14 cellular contexts compared by ENCODE assay signal in the genomic region with DNA sequence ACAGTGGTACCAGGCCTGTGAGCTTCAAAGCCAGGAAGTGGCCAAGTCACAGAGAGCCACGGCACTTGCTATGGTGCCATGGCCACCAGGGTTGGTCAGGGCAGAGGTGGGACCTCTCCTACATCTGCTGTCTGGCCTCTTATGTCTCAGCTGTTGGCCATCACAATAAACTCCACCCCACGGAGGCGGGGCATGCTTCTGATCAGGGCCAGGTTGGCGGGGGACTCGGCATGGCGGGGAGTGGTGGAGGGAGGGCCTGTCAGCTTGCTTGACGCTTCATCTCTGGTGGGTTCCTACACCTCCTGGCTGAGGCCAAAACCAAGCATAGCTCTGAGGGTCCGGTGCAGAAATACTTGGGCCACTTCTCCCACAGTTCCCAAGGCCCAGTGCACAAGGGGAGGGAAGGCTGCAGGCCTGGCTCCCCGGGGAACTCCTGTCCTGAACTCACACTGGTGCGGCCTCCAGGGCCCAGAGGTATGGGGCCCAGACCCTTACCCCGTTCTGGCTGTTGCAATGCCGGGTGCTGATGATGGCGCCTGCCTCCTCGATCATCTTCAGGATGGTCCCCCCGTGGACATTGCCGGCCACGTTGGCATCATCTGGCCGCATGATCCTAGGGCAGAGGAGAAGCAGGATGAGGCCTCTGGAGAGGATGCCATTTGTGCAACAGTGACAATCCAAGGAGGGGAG. TPM values are rescaled to one million over a fixed set of nuclear protein-coding genes. Genes with fewer than 3 reads are reported as not detected.
DNase-seq lines count a peak whose midpoint lies in the region; ATAC-seq, FAIRE-seq and TF ChIP-seq lines count a peak whose summit lies in the region.
"Had no signal": no experiment of that assay in that cellular context is flagged by ENCODE, and none has a peak within 500 bp of the region (broad histone marks: within the 10 kb centered on the region; RNA-seq: fewer than 3 reads in every experiment).

No MANE protein-coding gene starts in this region.

- POLR2A ChIA-PET in K562 (lab: Yijun Ruan, JAX) = interaction anchor here (0.5 to 0.9 kb wide), 3 partner anchors 9 to 143 kb away, joined by 3 to 5 read pairs (median 3); no protein-coding TSS in a partner anchor
- POLR2A ChIA-PET in naive thymus-derived CD8-positive, alpha-beta T cell (lab: Charles Lee) = interaction anchor here (1.1 to 2.5 kb wide), 6 partner anchors 8 to 141 kb away, joined by 3 to 18 read pairs (median 5); a partner anchor contains a TSS

- no peak overlapping the region for H3K4me3 ChIP-seq in K562
- H3K4me3 ChIP-seq: right atrium auricular region had no signal

- no peak overlapping the region for H2AFZ ChIP-seq in K562 (ENCODE audit: low read depth, low read length)

- no peak for FAIRE-seq in K562 (lab: Jason Lieb, UNC)
- FAIRE-seq: G401.6, GM19239 had no signal

- H3K4me3 Mint-ChIP-seq in naive thymus-derived CD8-positive, alpha-beta T cell = peak overlapping the region in 4 of 10 donors; percentile 22 to 69 (median 64)

- no peak for TF ChIP-seq CTCF in K562 (IDR thresholded peaks at IDR 0.05 in 2 of 3, conservative IDR thresholded peaks at IDR 0.05 in 1 of 3; ENCODE audit: insufficient read depth in 2 of 3, low read depth in 1 of 3, low read length in 3 of 3)

- H3K27ac ChIP-seq in KOPT-K1 (ENCODE audit: low read depth, low read length, poor library complexity, severe bottlenecking) = peak overlapping the region; percentile 61
- H3K27ac ChIP-seq in K562 (ENCODE audit: extremely low read depth, low read depth, low read length) = no peak overlapping the region
- H3K27ac ChIP-seq: 22Rv1 had no signal

- no peak for TF ChIP-seq EP300 in K562 (IDR thresholded peaks at IDR 0.05; ENCODE audit: low read length)

- DNase-seq in NCI-H82 (lab: John Stamatoyannopoulos, UW) (peak; percentile 31), NCI-H82 treated with DMSO at 0.1 percent for 48 hours (lab: John Stamatoyannopoulos, UW; ENCODE audit: unreplicated experiment) (no peak), K562 (ENCODE audit: extremely low read depth in 1 of 4, low spot score in 3 of 4) (no peak), cerebellar nuclear complex (lab: John Stamatoyannopoulos, UW) (no peak), dedifferentiated amniotic fluid mesenchymal stem cell (ENCODE audit: extremely low spot score) (no peak)
- peak in 5 of 10 donors; percentile 9 to 43 (median 21) for DNase-seq in naive thymus-derived CD8-positive, alpha-beta T cell
- DNase-seq in stimulated activated CD8-positive, alpha-beta memory T cell treated with anti-CD3 and anti-CD28 coated beads, Interleukin-4, amount 100 ng/mL, for 48 hours = no peak

- no peaks in the 10 kb centered on the region for H3K27me3 ChIP-seq in K562 (ENCODE audit: control insufficient read depth in 2 of 2, insufficient read depth in 2 of 2, low read length in 2 of 2)
- H3K27me3 ChIP-seq: brain microvascular endothelial cell, right atrium auricular region had no signal

- peaks cover 17 to 26% (median 23%) of the 10 kb centered on the region in 4 donors for H3K4me1 Mint-ChIP-seq in naive thymus-derived CD8-positive, alpha-beta T cell

- no peaks in the 10 kb centered on the region for H3K79me2 ChIP-seq in K562 (ENCODE audit: control insufficient read depth, insufficient read depth, low read length)

- peak; percentile 11; the same call in 1 of the 3 replicates for ATAC-seq in K562
- ATAC-seq in naive thymus-derived CD8-positive, alpha-beta T cell = no peak

- peaks cover 32% of the 10 kb centered on the region; the same call in 1 of the 2 replicates for H3K36me3 ChIP-seq in KOPT-K1 (ENCODE audit: insufficient read depth, low read length)
- no peaks in the 10 kb centered on the region for H3K36me3 ChIP-seq in K562 (ENCODE audit: control insufficient read depth, insufficient read depth, low read length)
- H3K36me3 ChIP-seq: brain microvascular endothelial cell, right atrium auricular region had no signal

- WGBS in K562 (ENCODE audit: insufficient coverage, low coverage, missing lambda C conversion rate) = 69% methylated on average over 18 of the region's 18 CpGs

- H3K4me2 ChIP-seq in K562 (ENCODE audit: insufficient read depth, low read length) = no peak overlapping the region

- intact Hi-C loops in K562 (cut with micrococcal nuclease) = no loop called here

- H3K4me1 ChIP-seq in K562 (replicated peaks in 1 of 2; ENCODE audit: control insufficient read depth in 2 of 2, insufficient read depth in 2 of 2, low read length in 2 of 2) = peaks cover 0 to 38% of the 10 kb centered on the region in 2 experiments; a peak in 3 of 5 replicates

- H3K9me3 Mint-ChIP-seq in naive thymus-derived CD8-positive, alpha-beta T cell = no peaks in the 10 kb centered on the region
- H3K9me3 Mint-ChIP-seq: stimulated activated naive CD8-positive, alpha-beta T cell treated with anti-CD3 and anti-CD28 coated beads, Interleukin-15, Interleukin-2, amounts not matched to agents 100 ng/mL and 50 ng/mL, for 24 hours had no signal

- no peaks in the 10 kb centered on the region for H3K27me3 Mint-ChIP-seq in naive thymus-derived CD8-positive, alpha-beta T cell
- H3K27me3 Mint-ChIP-seq: stimulated activated naive CD8-positive, alpha-beta T cell treated with anti-CD3 and anti-CD28 coated beads, Interleukin-15, Interleukin-2, amounts not matched to agents 100 ng/mL and 50 ng/mL, for 24 hours had no signal

- peak overlapping the region; percentile 5 to 97 (median 90) for H3K27ac Mint-ChIP-seq in naive thymus-derived CD8-positive, alpha-beta T cell

- H3K36me3 Mint-ChIP-seq in naive thymus-derived CD8-positive, alpha-beta T cell = no peaks in the 10 kb centered on the region

- H3K9me3 ChIP-seq in KOPT-K1 (ENCODE audit: insufficient read depth, low read length, poor library complexity, severe bottlenecking) = no peaks in the 10 kb centered on the region
- no peaks in the 10 kb centered on the region for H3K9me3 ChIP-seq in K562 (replicated peaks; ENCODE audit: control insufficient read depth, insufficient read depth, low read depth, low read length)
- H3K9me3 ChIP-seq: right atrium auricular region had no signal

- CTCF ChIA-PET in K562 (lab: Yijun Ruan, JAX; ENCODE audit: low intra/inter-chr PET ratio) = interaction anchor here (0.8 to 4.7 kb wide), 3 partner anchors 55 to 122 kb away, joined by 3 to 74 read pairs (median 19); no protein-coding TSS in a partner anchor

- peak overlapping the region in 1 of 2 experiments; percentile 68; a peak in 1 of 4 replicates for H3K9ac ChIP-seq in K562 (ENCODE audit: insufficient read depth in 1 of 2, low read depth in 2 of 2, low read length in 2 of 2)

- BruUV-seq in K562 (replicated peaks; lab: Mats Ljungman, UMichigan) = no TSS peak

- no peaks in the 10 kb centered on the region for H3K9me1 ChIP-seq in K562 (ENCODE audit: control insufficient read depth, insufficient read depth, low read length)

- peaks cover 29% of the 10 kb centered on the region; the same call in 1 of the 2 replicates for H4K20me1 ChIP-seq in K562 (replicated peaks; ENCODE audit: control insufficient read depth, insufficient read depth, low read length)

- in situ Hi-C loops in K562 (cut with MboI) = loop anchor here (5.0 kb wide), 2 partner anchors 53 to 102 kb away; no protein-coding TSS in a partner anchor

- TF ChIP-seq POLR2A in K562 (conservative IDR thresholded peaks at IDR 0.05) = no peak

- TF ChIP-seq RAD21 in K562 (CRISPR knock-in tag; conservative IDR thresholded peaks at IDR 0.05 in 1 of 2, IDR thresholded peaks at IDR 0.05 in 1 of 2) = no peak

TF ChIP-seq in K562, 482 proteins besides CTCF, POLR2A, EP300 and RAD21 (continues in another document):
- no peak for TF ChIP-seq YBX1 (IDR thresholded peaks at IDR 0.05)
- TF ChIP-seq, protein P1, sequence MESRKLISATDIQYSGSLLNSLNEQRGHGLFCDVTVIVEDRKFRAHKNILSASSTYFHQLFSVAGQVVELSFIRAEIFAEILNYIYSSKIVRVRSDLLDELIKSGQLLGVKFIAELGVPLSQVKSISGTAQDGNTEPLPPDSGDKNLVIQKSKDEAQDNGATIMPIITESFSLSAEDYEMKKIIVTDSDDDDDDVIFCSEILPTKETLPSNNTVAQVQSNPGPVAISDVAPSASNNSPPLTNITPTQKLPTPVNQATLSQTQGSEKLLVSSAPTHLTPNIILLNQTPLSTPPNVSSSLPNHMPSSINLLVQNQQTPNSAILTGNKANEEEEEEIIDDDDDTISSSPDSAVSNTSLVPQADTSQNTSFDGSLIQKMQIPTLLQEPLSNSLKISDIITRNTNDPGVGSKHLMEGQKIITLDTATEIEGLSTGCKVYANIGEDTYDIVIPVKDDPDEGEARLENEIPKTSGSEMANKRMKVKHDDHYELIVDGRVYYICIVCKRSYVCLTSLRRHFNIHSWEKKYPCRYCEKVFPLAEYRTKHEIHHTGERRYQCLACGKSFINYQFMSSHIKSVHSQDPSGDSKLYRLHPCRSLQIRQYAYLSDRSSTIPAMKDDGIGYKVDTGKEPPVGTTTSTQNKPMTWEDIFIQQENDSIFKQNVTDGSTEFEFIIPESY (CRISPR knock-in tag; IDR thresholded peaks at IDR 0.05) = no peak
- no peak for TF ChIP-seq ZNF263 (CRISPR knock-in tag; IDR thresholded peaks at IDR 0.05; ENCODE audit: borderline replicate concordance)
- TF ChIP-seq ASH1L (IDR thresholded peaks at IDR 0.05; ENCODE audit: borderline replicate concordance, low read depth, partially characterized antibody) = no peak

RNA-seq across cellular contexts. Expression of a gene that starts 44.2 kb away (rescaled TPM):
- total RNA-seq in K562 (2011; cell fraction: chromatin; rRNA removed; ENCODE audit: low replicate concordance) = 14.3 and 31.3 TPM in 2 replicates
- 25.8 and 25.9 TPM in 2 replicates for total RNA-seq in K562 (2011; cell fraction: nucleolus; rRNA removed)
- total RNA-seq in K562 (2011; cell fraction: nucleoplasm; rRNA removed) = 17.4 and 20.6 TPM in 2 replicates
- 53.3 and 72.0 TPM in 2 replicates for total RNA-seq in K562 (2014; rRNA removed)
- total RNA-seq in K562 (2014; rRNA removed; fragmentation: Illumina TruSeq; extraction: Trizol) = 8.7 and 11.6 TPM in 2 replicates
- 27.1 and 28.4 TPM in 2 replicates for total RNA-seq in K562 (2015; rRNA removed; fragmentation: Illumina TruSeq; extraction: Trizol)
- 92.6 and 95.5 TPM in 2 replicates for total RNA-seq in K562 (2021)
- 37.2 and 76.6 TPM in 2 replicates for polyA plus RNA-seq in K562 (2011; rRNA removed)
- 57.9 and 66.6 TPM in 2 replicates for polyA plus RNA-seq in K562 (2011; cell fraction: cytosol; rRNA removed)
- 28.1 and 31.8 TPM in 2 replicates for polyA plus RNA-seq in K562 (2011; cell fraction: nucleus; rRNA removed)
- 61.5 and 86.0 TPM in 2 replicates for polyA plus RNA-seq in K562 (2012)
- 50.7 and 89.2 TPM in 2 replicates for polyA plus RNA-seq in K562 (2014; fragmentation: Illumina TruSeq; extraction: Trizol)
- polyA plus RNA-seq in K562 (2014; fragmentation: Nextera tagmentation; extraction: Ambion mirVana) = 10 to 100 TPM in 1 of 2 experiments, 1 to 10 TPM in 1; 7.0 to 10.0 TPM
- 57.2 and 63.1 TPM in 2 replicates for polyA plus RNA-seq in K562 (2014; rRNA removed)
- polyA minus RNA-seq in K562 (2011; rRNA and poly(A)+ RNA removed) = 28.7 and 34.8 TPM in 2 replicates
- polyA minus RNA-seq in K562 (2011; cell fraction: cytosol; rRNA and poly(A)+ RNA removed) = 26.1 and 36.3 TPM in 2 replicates
- 7.9 and 12.0 TPM in 2 replicates for polyA minus RNA-seq in K562 (2011; cell fraction: nucleus; rRNA and poly(A)+ RNA removed)
- 1 to 10 TPM; 4.3 to 4.9 TPM for total RNA-seq in naive thymus-derived CD8-positive, alpha-beta T cell
- polyA plus RNA-seq in naive thymus-derived CD8-positive, alpha-beta T cell = 1 to 10 TPM; 5.6 to 9.4 (median 7.8) TPM
